Comparison of ENCODE assay signal across 8 cellular contexts in the genomic region with DNA sequence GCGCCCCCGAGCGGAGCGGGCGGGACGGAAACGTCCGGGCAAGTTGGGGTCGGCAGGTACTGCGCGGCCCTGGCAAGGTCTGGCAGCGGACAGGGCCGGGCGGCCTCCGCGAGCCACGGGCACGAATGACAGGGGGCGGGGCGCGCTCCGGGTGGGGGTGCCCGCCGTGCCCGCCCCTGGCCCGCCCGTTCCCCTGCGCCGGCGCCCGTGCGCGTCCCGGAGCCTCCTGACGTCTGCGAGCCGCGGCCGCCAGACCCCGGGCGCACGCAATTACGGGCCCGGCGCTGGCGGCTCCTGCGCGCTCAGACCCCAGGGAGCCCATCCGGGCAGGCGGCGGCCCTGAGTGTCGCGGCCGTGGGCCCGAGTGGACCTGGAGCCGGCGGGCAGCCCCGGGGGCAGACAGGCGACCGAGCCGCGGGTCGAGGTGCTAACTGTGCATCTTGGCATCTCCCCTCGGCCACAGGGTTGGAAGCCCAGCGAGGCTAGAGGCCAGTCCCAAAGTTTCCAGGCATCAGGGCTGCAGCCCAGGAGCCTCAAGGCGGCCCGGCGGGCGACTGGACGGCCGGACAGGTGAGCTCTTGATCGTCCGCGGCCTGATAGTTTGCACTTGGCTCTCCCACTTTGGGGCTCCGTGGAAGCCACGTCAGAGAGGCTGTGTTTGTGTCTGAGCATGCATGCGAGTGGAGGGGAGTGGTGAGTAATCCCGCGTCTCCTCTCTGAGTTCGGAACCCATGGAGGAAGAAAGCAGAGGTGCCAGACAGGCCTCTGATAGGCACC. TPM values are rescaled to one million over a fixed set of nuclear protein-coding genes. Genes with fewer than 3 reads are reported as not detected.
DNase-seq lines count a peak whose midpoint lies in the region; ATAC-seq, FAIRE-seq and TF ChIP-seq lines count a peak whose summit lies in the region.

No MANE protein-coding gene starts in this region.

- peak overlapping the region; percentile 89 for H3K27ac Mint-ChIP-seq in HFFc6

- no peaks in the 10 kb centered on the region for H3K36me3 ChIP-seq in OCI-LY3 (replicated peaks; ENCODE audit: low read depth, low read length)
- no peaks in the 10 kb centered on the region for H3K36me3 ChIP-seq in body of pancreas (replicated peaks in 1 of 2; ENCODE audit: insufficient read depth in 1 of 2, low read depth in 2 of 2)
- H3K36me3 ChIP-seq in iPS-20b (ENCODE audit: insufficient read depth, low read depth, low read length): peaks cover 7% of the 10 kb centered on the region; the same call in 1 of the 2 replicates
- peaks cover 0 to 22% (median 0%) of the 10 kb centered on the region in 6 donors for H3K36me3 ChIP-seq in spleen

- H3K9ac ChIP-seq in OCI-LY3 (ENCODE audit: low read length): peak overlapping the region; percentile 100
- H3K9ac ChIP-seq in iPS-20b (ENCODE audit: low read depth, low read length): no peak overlapping the region; the same call in 1 of the 2 replicates

- H3K4me3 ChIP-seq in OCI-LY3 (ENCODE audit: low read length) (peak overlapping the region; percentile 96), body of pancreas (peak overlapping the region; percentile 88 to 98), iPS-20b (ENCODE audit: low read length) (peak overlapping the region; percentile 90), spleen (peak overlapping the region; percentile 73 to 98 (median 83))

- no peak overlapping the region for H2AFZ ChIP-seq in OCI-LY3 (ENCODE audit: low read depth, low read length)

- H3K4me1 ChIP-seq in OCI-LY3 (ENCODE audit: low read length) (peaks cover 14% of the 10 kb centered on the region), body of pancreas (peaks cover 30% of the 10 kb centered on the region), iPS-20b (ENCODE audit: insufficient read depth, low read length) (peaks cover 6% of the 10 kb centered on the region; the same call in 1 of the 2 replicates), spleen (peaks cover 16 to 66% (median 37%) of the 10 kb centered on the region in 6 donors)

- no peak for TF ChIP-seq POLR2A in body of pancreas (IDR thresholded peaks at IDR 0.05)
- TF ChIP-seq POLR2A in spleen (IDR thresholded peaks at IDR 0.05): no peak

- WGBS in body of pancreas, 2 donors: 3 to 9% methylated on average over 6 to 79 of the region's 80 CpGs
- 9 to 40% (median 10%) methylated on average over 21 to 80 of the region's 80 CpGs for WGBS in spleen, 5 donors

- peaks cover 12% of the 10 kb centered on the region; the same call in 1 of the 2 replicates for H3K36me3 Mint-ChIP-seq in HFFc6 (ENCODE audit: low read depth)

- no peaks in the 10 kb centered on the region for H3K9me3 ChIP-seq in OCI-LY3 (ENCODE audit: insufficient read depth, low read length)
- no peaks in the 10 kb centered on the region for H3K9me3 ChIP-seq in body of pancreas
- no peaks in the 10 kb centered on the region for H3K9me3 ChIP-seq in iPS-20b (ENCODE audit: insufficient read depth, low read depth, low read length)
- no peaks in the 10 kb centered on the region for H3K9me3 ChIP-seq in spleen

- peaks cover 3% of the 10 kb centered on the region for H3K27me3 Mint-ChIP-seq in HFFc6 (ENCODE audit: insufficient read depth)

- DNase-seq in NCI-H2227 (lab: John Stamatoyannopoulos, UW; ENCODE audit: unreplicated experiment): peak; percentile 64
- DNase-seq in NCI-H2227 treated with DMSO at 0.1 percent for 48 hours (lab: John Stamatoyannopoulos, UW): no peak
- peak; percentile 16 for DNase-seq in HFFc6
- peak; percentile 52 to 63 (median 57) for DNase-seq in body of pancreas
- no peak for DNase-seq in spleen
- DNase-seq in GM19239 (ENCODE audit: insufficient read length, low spot score): no peak

- peaks cover 12% of the 10 kb centered on the region; the same call in 1 of the 2 replicates for H3K79me2 ChIP-seq in OCI-LY3 (ENCODE audit: low read length)

- intact Hi-C loops in body of pancreas (cut with DNase I) (no loop called here), spleen (cut with DNase I; ENCODE audit: low total_unique reads) (no loop called here)

- H3K9me3 Mint-ChIP-seq in HFFc6: no peaks in the 10 kb centered on the region

- H3K27me3 ChIP-seq in OCI-LY3 (ENCODE audit: low read depth, low read length): no peaks in the 10 kb centered on the region
- no peaks in the 10 kb centered on the region for H3K27me3 ChIP-seq in body of pancreas
- no peaks in the 10 kb centered on the region for H3K27me3 ChIP-seq in iPS-20b (ENCODE audit: insufficient read depth, low read length)
- H3K27me3 ChIP-seq in spleen (replicated peaks in 1 of 7): no peaks in the 10 kb centered on the region

- ATAC-seq in body of pancreas: peak; percentile 34

- TF ChIP-seq CTCF in HFFc6 (IDR thresholded peaks at IDR 0.05): no peak
- no peak for TF ChIP-seq CTCF in OCI-LY3 (IDR thresholded peaks at IDR 0.05; ENCODE audit: low read depth, low read length)
- TF ChIP-seq CTCF in body of pancreas (IDR thresholded peaks at IDR 0.05): no peak
- no peak for TF ChIP-seq CTCF in spleen (IDR thresholded peaks at IDR 0.05 in 8 of 11, conservative IDR thresholded peaks at IDR 0.05 in 3 of 11)

- no peaks in the 10 kb centered on the region for H4K20me1 ChIP-seq in OCI-LY3 (ENCODE audit: insufficient read depth, low read length)

- H3K27ac ChIP-seq in OCI-LY3 (ENCODE audit: low read length) (peak overlapping the region; percentile 96), body of pancreas (peak overlapping the region; percentile 93 to 100 (median 97)), iPS-20b (ENCODE audit: low read length) (no peak overlapping the region), spleen (peak overlapping the region; percentile 98 to 100 (median 100))

- peaks cover 21% of the 10 kb centered on the region for H3K4me1 Mint-ChIP-seq in HFFc6 (ENCODE audit: low read depth)

- peak overlapping the region; percentile 92 for H3K4me3 Mint-ChIP-seq in HFFc6

- peak overlapping the region; percentile 85 for H3K4me2 ChIP-seq in OCI-LY3 (ENCODE audit: low read length)

- no peak for FAIRE-seq in GM19239 (lab: Jason Lieb, UNC)

RNA-seq across cellular contexts. Expression of gene MIB2, which starts 0.9 kb away (rescaled TPM):
- 10 to 100 TPM; 41.9 to 62.8 (median 44.0) TPM for total RNA-seq in HFFc6 (2021; fragmentation: NEBNext Ultra II Directional; extraction: Animal tissue kit (Norgen Biotek cat#: 25700))
- 100 to 1,000 TPM in 1 of 2 donors, 10 to 100 TPM in 1; 57.6 to 101 TPM for total RNA-seq in body of pancreas
- 10 to 100 TPM; 46.2 to 76.5 (median 72.0) TPM for total RNA-seq in spleen
- polyA plus RNA-seq in spleen: 100 to 1,000 TPM in 1 of 3 donors, 10 to 100 TPM in 2; 49.6 to 165 (median 74.1) TPM

RNA-seq across cellular contexts. Expression of gene MMP23B, which starts 15.7 kb away (rescaled TPM):
- 1 to 10 TPM; 2.8 to 7.1 (median 5.1) TPM for total RNA-seq in HFFc6 (2021; fragmentation: NEBNext Ultra II Directional; extraction: Animal tissue kit (Norgen Biotek cat#: 25700))
- total RNA-seq in body of pancreas (1 to 10 TPM in 1 of 2 donors, under 1 TPM in 1; 0.99 to 1.8 TPM), spleen (1 to 10 TPM; 1.4 to 7.3 (median 5.8) TPM)
- 1 to 10 TPM; 4.2 to 9.3 (median 6.3) TPM for polyA plus RNA-seq in spleen

RNA-seq across cellular contexts. Expression of gene FNDC10, which starts 16.3 kb away (rescaled TPM):
- total RNA-seq in HFFc6 (2021; fragmentation: NEBNext Ultra II Directional; extraction: Animal tissue kit (Norgen Biotek cat#: 25700)): 1 to 10 TPM; 1.6 to 4.0 (median 2.0) TPM
- total RNA-seq in body of pancreas (1 to 10 TPM; 1.3 to 2.3 TPM), spleen (1 to 10 TPM; 2.2 to 8.8 (median 5.6) TPM)
- 1 to 10 TPM; 2.2 to 4.4 (median 3.4) TPM for polyA plus RNA-seq in spleen

RNA-seq across cellular contexts. Expression of gene SSU72, which starts 41.6 kb away (rescaled TPM):
- 100 to 1,000 TPM; 132 to 156 (median 137) TPM for total RNA-seq in HFFc6 (2021; fragmentation: NEBNext Ultra II Directional; extraction: Animal tissue kit (Norgen Biotek cat#: 25700))
- total RNA-seq in body of pancreas (100 to 1,000 TPM in 1 of 2 donors, 10 to 100 TPM in 1; 82.1 to 113 TPM), spleen (100 to 1,000 TPM in 5 of 7 donors, 10 to 100 TPM in 2; 86.7 to 168 (median 111) TPM)
- polyA plus RNA-seq in spleen: 100 to 1,000 TPM in 1 of 3 donors, 10 to 100 TPM in 2; 89.2 to 121 (median 90.4) TPM

RNA-seq across cellular contexts. Expression of gene CDK11B, which starts 42.6 kb away (rescaled TPM):
- 10 to 100 TPM; 21.6 to 27.5 (median 24.8) TPM for total RNA-seq in HFFc6 (2021; fragmentation: NEBNext Ultra II Directional; extraction: Animal tissue kit (Norgen Biotek cat#: 25700))
- total RNA-seq in body of pancreas (10 to 100 TPM; 14.5 to 45.5 TPM), spleen (10 to 100 TPM; 19.4 to 34.1 (median 27.9) TPM)
- polyA plus RNA-seq in spleen: 10 to 100 TPM; 20.0 to 38.2 (median 31.2) TPM

Comparison
In these comparisons a context has a peak if more than half of its experiments do, and no peak if none do; other contexts are left out.
1. DNase-seq: peak in NCI-H2227 (single experiment), HFFc6 (single experiment) and body of pancreas (4 of 4); none in NCI-H2227 treated with DMSO at 0.1 percent for 48 hours (single experiment), spleen (single experiment) and GM19239 (single experiment).
2. Peak in every context shown above with its lines, with median percentiles within 50 percentile points of each other: H3K4me3 ChIP-seq.